In genomic region chr6:117448732-117449131, GRCh38 we compare ENCODE assay signal across 15 cellular contexts. TPM values are rescaled to one million over a fixed set of nuclear protein-coding genes. Genes with fewer than 3 reads are reported as not detected.
DNase-seq lines count a peak whose midpoint lies in the region; ATAC-seq, FAIRE-seq and TF ChIP-seq lines count a peak whose summit lies in the region.
"Had no signal": no experiment of that assay in that cellular context is flagged by ENCODE, and none has a peak within 500 bp of the region (broad histone marks: within the 10 kb centered on the region; RNA-seq: fewer than 3 reads in every experiment).

No MANE protein-coding gene starts in this region.

- peaks cover 3% of the 10 kb centered on the region for H3K9me3 Mint-ChIP-seq in glutamatergic neuron (ENCODE audit: unreplicated experiment)
- H3K9me3 Mint-ChIP-seq: activated CD8-positive, alpha-beta T cell treated with anti-CD3 and anti-CD28 coated beads for 36 hours; activated naive CD4-positive, alpha-beta T cell treated with anti-CD3 and anti-CD28 coated beads, Interleukin-2, amount 50 U/mL, for 24 hours; T-cell had no signal

- no peaks in the 10 kb centered on the region for H3K27me3 ChIP-seq in pancreas
- H3K27me3 ChIP-seq: right atrium auricular region had no signal

- H3K27ac ChIP-seq in pancreas, result no peak overlapping the region
- H3K27ac ChIP-seq: right atrium auricular region had no signal

- TF ChIP-seq CTCF in pancreas (IDR thresholded peaks at IDR 0.05) (no peak), glutamatergic neuron (IDR thresholded peaks at IDR 0.05; ENCODE audit: partially characterized antibody, unreplicated experiment) (no peak)

- H3K9me3 ChIP-seq in pancreas, result no peaks in the 10 kb centered on the region
- H3K9me3 ChIP-seq: right atrium auricular region had no signal

- ATAC-seq in pancreas (peak in 3 of 4 donors; percentile 24 to 85 (median 71)), GM21576 (IDR thresholded peaks at IDR 0.05; ENCODE audit: unreplicated experiment) (no peak)
- ATAC-seq: activated CD8-positive, alpha-beta T cell treated with anti-CD3 and anti-CD28 coated beads for 36 hours; left ventricle myocardium superior; T-cell had no signal

- no peaks in the 10 kb centered on the region for H3K36me3 ChIP-seq in pancreas
- H3K36me3 ChIP-seq: right atrium auricular region had no signal

- no peak overlapping the region for H3K27ac Mint-ChIP-seq in glutamatergic neuron (ENCODE audit: unreplicated experiment)
- H3K27ac Mint-ChIP-seq: activated CD8-positive, alpha-beta T cell treated with anti-CD3 and anti-CD28 coated beads for 36 hours; activated naive CD4-positive, alpha-beta T cell treated with anti-CD3 and anti-CD28 coated beads, Interleukin-2, amount 50 U/mL, for 24 hours; T-cell had no signal

- intact Hi-C loops in pancreas (cut with DNase I), result loop anchor here in 1 of 3 donors (5.0 kb wide), 1 partner anchor 109 kb away; no protein-coding TSS in a partner anchor

- H3K4me3 ChIP-seq in pancreas, result no peak overlapping the region
- H3K4me3 ChIP-seq: right atrium auricular region had no signal

- no peaks in the 10 kb centered on the region for H3K36me3 Mint-ChIP-seq in glutamatergic neuron (ENCODE audit: unreplicated experiment)
- H3K36me3 Mint-ChIP-seq: activated naive CD4-positive, alpha-beta T cell treated with anti-CD3 and anti-CD28 coated beads, Interleukin-2, amount 50 U/mL, for 24 hours; T-cell had no signal

- FAIRE-seq in pancreas (lab: Jason Lieb, UNC), result no peak

- WGBS in pancreas, 2 donors, result 28 to 35% methylated on average over 6 of the region's 6 CpGs

- H3K27me3 Mint-ChIP-seq in glutamatergic neuron (ENCODE audit: unreplicated experiment), result no peaks in the 10 kb centered on the region

- H3K4me1 Mint-ChIP-seq in glutamatergic neuron (ENCODE audit: low read depth, unreplicated experiment), result peaks cover 8% of the 10 kb centered on the region
- H3K4me1 Mint-ChIP-seq: activated naive CD4-positive, alpha-beta T cell treated with anti-CD3 and anti-CD28 coated beads, Interleukin-2, amount 50 U/mL, for 24 hours; T-cell had no signal

- H3K4me3 Mint-ChIP-seq in glutamatergic neuron (ENCODE audit: unreplicated experiment), result no peak overlapping the region
- H3K4me3 Mint-ChIP-seq: activated CD8-positive, alpha-beta T cell treated with anti-CD3 and anti-CD28 coated beads for 36 hours; activated naive CD4-positive, alpha-beta T cell treated with anti-CD3 and anti-CD28 coated beads, Interleukin-2, amount 50 U/mL, for 24 hours; T-cell had no signal

- DNase-seq in Daoy (ENCODE audit: low read depth) (peak; percentile 89), RKO (ENCODE audit: low spot score) (peak; percentile 43), fibroblast of gingiva (ENCODE audit: low read depth) (peak; percentile 82), pancreas (no peak), superior temporal gyrus (ENCODE audit: extremely low spot score) (no peak), glutamatergic neuron (no peak), SIG-M5 (lab: John Stamatoyannopoulos, UW) (no peak)
- DNase-seq: activated CD8-positive, alpha-beta T cell treated with anti-CD3 and anti-CD28 coated beads for 36 hours; left ventricle myocardium superior; NCI-H524; T-cell had no signal

- peaks cover 0 to 4% (median 0%) of the 10 kb centered on the region in 3 donors for H3K4me1 ChIP-seq in pancreas
- H3K4me1 ChIP-seq: right atrium auricular region had no signal

RNA-seq across cellular contexts. Expression of gene ROS1, which starts 23.0 kb away (rescaled TPM):
- 0.71 and 1.1 TPM in 2 replicates for total RNA-seq in Daoy (2014; rRNA removed; shearing (Covaris generic))
- under 1 TPM in 5 of 6 donors, not detected in 1; 0.03 to 0.09 (median 0.05) TPM for total RNA-seq in pancreas
- under 1 TPM in 1 of 2 donors, not detected in 1; 0.02 TPM for polyA plus RNA-seq in pancreas
- not detected for total RNA-seq in glutamatergic neuron (ENCODE audit: unreplicated experiment)
- total RNA-seq: activated CD8-positive, alpha-beta T cell treated with anti-CD3 and anti-CD28 coated beads for 36 hours; epithelial cell of proximal tubule; right atrium auricular region had no signal

RNA-seq across cellular contexts. Expression of gene DCBLD1, which starts 33.7 kb away (rescaled TPM):
- 21.0 and 32.6 TPM in 2 replicates for total RNA-seq in Daoy (2014; rRNA removed; shearing (Covaris generic))
- total RNA-seq in pancreas (10 to 100 TPM in 1 of 6 donors, 1 to 10 TPM in 5; 4.8 to 12.2 (median 6.4) TPM), glutamatergic neuron (ENCODE audit: unreplicated experiment) (25.1 TPM)
- 10 to 100 TPM in 1 of 2 donors, 1 to 10 TPM in 1; 4.8 to 12.8 TPM for polyA plus RNA-seq in pancreas

Comparison
In these comparisons a context has a peak if more than half of its experiments do, and no peak if none do; other contexts are left out.
1. DNase-seq: peak in Daoy (single experiment), RKO (single experiment) and fibroblast of gingiva (single experiment); none in pancreas (0 of 6), superior temporal gyrus (single experiment), glutamatergic neuron (single experiment) and SIG-M5 (single experiment).